ENCODE assay signal across 2 cellular contexts in genomic region chr7:7779888-7780287, GRCh38.
TF ChIP-seq lines count a peak whose summit lies in the region.

No MANE protein-coding gene starts in this region.

TF ChIP-seq in GM23338, 12 proteins besides CTCF, POLR2A, EP300 and RAD21 (continued from another document):
- TF ChIP-seq ZNF462 (CRISPR knock-in tag; IDR thresholded peaks at IDR 0.05) (no peak), NANOG (IDR thresholded peaks at IDR 0.05; ENCODE audit: borderline replicate concordance) (no peak), JUNB (IDR thresholded peaks at IDR 0.05; ENCODE audit: unreplicated experiment) (no peak), ZNF331 (CRISPR knock-in tag; IDR thresholded peaks at IDR 0.05; ENCODE audit: low read depth) (no peak), STAT1 (IDR thresholded peaks at IDR 0.05; ENCODE audit: unreplicated experiment) (no peak), CREB1 (CRISPR knock-in tag; IDR thresholded peaks at IDR 0.05; ENCODE audit: low read depth) (no peak), EZH2 (IDR thresholded peaks at IDR 0.05; ENCODE audit: low read depth, unreplicated experiment) (no peak), ETS1 (IDR thresholded peaks at IDR 0.05) (no peak), ZNF114 (CRISPR knock-in tag; IDR thresholded peaks at IDR 0.05) (no peak), POLR2AphosphoS5 (IDR thresholded peaks at IDR 0.05; ENCODE audit: low read depth) (no peak)
- TF ChIP-seq, protein P1, sequence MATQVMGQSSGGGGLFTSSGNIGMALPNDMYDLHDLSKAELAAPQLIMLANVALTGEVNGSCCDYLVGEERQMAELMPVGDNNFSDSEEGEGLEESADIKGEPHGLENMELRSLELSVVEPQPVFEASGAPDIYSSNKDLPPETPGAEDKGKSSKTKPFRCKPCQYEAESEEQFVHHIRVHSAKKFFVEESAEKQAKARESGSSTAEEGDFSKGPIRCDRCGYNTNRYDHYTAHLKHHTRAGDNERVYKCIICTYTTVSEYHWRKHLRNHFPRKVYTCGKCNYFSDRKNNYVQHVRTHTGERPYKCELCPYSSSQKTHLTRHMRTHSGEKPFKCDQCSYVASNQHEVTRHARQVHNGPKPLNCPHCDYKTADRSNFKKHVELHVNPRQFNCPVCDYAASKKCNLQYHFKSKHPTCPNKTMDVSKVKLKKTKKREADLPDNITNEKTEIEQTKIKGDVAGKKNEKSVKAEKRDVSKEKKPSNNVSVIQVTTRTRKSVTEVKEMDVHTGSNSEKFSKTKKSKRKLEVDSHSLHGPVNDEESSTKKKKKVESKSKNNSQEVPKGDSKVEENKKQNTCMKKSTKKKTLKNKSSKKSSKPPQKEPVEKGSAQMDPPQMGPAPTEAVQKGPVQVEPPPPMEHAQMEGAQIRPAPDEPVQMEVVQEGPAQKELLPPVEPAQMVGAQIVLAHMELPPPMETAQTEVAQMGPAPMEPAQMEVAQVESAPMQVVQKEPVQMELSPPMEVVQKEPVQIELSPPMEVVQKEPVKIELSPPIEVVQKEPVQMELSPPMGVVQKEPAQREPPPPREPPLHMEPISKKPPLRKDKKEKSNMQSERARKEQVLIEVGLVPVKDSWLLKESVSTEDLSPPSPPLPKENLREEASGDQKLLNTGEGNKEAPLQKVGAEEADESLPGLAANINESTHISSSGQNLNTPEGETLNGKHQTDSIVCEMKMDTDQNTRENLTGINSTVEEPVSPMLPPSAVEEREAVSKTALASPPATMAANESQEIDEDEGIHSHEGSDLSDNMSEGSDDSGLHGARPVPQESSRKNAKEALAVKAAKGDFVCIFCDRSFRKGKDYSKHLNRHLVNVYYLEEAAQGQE (IDR thresholded peaks at IDR 0.05; ENCODE audit: unreplicated experiment), result no peak

TF ChIP-seq in GM12878, 131 proteins besides CTCF, POLR2A, EP300 and RAD21 (continued from another document):
- TF ChIP-seq SPI1 (IDR thresholded peaks at IDR 0.05; ENCODE audit: borderline replicate concordance, insufficient read depth, low read depth, low read length) (no peak), SREBF2 (IDR thresholded peaks at IDR 0.05; ENCODE audit: low read length) (no peak)
